Comparison of ENCODE assay signal across 1 cellular context in the genomic region with DNA sequence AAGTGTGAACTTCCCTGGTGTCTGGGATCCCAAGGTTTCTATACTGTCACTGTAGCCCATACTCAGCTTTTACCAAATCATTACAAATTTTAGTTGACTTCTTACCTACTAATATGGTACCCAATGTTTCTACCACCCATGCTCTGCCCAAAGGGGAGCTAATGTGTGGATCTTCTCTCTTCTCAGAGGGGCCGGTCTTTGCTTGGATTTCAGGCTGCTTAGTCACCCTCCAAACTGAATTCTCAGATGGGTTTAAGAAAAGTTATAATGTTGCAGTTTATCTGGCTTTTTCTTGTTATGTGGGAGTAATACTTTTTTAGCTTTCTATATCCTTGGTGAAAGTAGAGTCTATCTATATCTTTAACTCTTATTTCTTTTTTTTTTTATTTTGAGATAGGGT.
TF ChIP-seq lines count a peak whose summit lies in the region.

No MANE protein-coding gene starts in this region.

TF ChIP-seq in H1, 55 proteins besides CTCF, POLR2A, EP300 and RAD21:
- TF ChIP-seq HDAC2 (IDR thresholded peaks at IDR 0.05; ENCODE audit: borderline replicate concordance in 1 of 2, low read depth in 2 of 2, low read length in 2 of 2) (no peak), ASH2L (IDR thresholded peaks at IDR 0.05; ENCODE audit: low read length) (no peak), SAP30 (IDR thresholded peaks at IDR 0.05; ENCODE audit: insufficient read depth, insufficient replicate concordance, low read length) (no peak), POU5F1 (IDR thresholded peaks at IDR 0.05; ENCODE audit: low read depth, low read length) (no peak), BCL11A (IDR thresholded peaks at IDR 0.05; ENCODE audit: low read depth in 2 of 2, low read length in 2 of 2) (no peak), CBX8 (IDR thresholded peaks at IDR 0.05; ENCODE audit: borderline replicate concordance, low read depth, low read length) (no peak), EZH2 (IDR thresholded peaks at IDR 0.05; ENCODE audit: low read depth, low read length, severe bottlenecking) (no peak), KDM4A (IDR thresholded peaks at IDR 0.05; ENCODE audit: low read depth, low read length, severe bottlenecking) (no peak)
- TF ChIP-seq, protein P1, sequence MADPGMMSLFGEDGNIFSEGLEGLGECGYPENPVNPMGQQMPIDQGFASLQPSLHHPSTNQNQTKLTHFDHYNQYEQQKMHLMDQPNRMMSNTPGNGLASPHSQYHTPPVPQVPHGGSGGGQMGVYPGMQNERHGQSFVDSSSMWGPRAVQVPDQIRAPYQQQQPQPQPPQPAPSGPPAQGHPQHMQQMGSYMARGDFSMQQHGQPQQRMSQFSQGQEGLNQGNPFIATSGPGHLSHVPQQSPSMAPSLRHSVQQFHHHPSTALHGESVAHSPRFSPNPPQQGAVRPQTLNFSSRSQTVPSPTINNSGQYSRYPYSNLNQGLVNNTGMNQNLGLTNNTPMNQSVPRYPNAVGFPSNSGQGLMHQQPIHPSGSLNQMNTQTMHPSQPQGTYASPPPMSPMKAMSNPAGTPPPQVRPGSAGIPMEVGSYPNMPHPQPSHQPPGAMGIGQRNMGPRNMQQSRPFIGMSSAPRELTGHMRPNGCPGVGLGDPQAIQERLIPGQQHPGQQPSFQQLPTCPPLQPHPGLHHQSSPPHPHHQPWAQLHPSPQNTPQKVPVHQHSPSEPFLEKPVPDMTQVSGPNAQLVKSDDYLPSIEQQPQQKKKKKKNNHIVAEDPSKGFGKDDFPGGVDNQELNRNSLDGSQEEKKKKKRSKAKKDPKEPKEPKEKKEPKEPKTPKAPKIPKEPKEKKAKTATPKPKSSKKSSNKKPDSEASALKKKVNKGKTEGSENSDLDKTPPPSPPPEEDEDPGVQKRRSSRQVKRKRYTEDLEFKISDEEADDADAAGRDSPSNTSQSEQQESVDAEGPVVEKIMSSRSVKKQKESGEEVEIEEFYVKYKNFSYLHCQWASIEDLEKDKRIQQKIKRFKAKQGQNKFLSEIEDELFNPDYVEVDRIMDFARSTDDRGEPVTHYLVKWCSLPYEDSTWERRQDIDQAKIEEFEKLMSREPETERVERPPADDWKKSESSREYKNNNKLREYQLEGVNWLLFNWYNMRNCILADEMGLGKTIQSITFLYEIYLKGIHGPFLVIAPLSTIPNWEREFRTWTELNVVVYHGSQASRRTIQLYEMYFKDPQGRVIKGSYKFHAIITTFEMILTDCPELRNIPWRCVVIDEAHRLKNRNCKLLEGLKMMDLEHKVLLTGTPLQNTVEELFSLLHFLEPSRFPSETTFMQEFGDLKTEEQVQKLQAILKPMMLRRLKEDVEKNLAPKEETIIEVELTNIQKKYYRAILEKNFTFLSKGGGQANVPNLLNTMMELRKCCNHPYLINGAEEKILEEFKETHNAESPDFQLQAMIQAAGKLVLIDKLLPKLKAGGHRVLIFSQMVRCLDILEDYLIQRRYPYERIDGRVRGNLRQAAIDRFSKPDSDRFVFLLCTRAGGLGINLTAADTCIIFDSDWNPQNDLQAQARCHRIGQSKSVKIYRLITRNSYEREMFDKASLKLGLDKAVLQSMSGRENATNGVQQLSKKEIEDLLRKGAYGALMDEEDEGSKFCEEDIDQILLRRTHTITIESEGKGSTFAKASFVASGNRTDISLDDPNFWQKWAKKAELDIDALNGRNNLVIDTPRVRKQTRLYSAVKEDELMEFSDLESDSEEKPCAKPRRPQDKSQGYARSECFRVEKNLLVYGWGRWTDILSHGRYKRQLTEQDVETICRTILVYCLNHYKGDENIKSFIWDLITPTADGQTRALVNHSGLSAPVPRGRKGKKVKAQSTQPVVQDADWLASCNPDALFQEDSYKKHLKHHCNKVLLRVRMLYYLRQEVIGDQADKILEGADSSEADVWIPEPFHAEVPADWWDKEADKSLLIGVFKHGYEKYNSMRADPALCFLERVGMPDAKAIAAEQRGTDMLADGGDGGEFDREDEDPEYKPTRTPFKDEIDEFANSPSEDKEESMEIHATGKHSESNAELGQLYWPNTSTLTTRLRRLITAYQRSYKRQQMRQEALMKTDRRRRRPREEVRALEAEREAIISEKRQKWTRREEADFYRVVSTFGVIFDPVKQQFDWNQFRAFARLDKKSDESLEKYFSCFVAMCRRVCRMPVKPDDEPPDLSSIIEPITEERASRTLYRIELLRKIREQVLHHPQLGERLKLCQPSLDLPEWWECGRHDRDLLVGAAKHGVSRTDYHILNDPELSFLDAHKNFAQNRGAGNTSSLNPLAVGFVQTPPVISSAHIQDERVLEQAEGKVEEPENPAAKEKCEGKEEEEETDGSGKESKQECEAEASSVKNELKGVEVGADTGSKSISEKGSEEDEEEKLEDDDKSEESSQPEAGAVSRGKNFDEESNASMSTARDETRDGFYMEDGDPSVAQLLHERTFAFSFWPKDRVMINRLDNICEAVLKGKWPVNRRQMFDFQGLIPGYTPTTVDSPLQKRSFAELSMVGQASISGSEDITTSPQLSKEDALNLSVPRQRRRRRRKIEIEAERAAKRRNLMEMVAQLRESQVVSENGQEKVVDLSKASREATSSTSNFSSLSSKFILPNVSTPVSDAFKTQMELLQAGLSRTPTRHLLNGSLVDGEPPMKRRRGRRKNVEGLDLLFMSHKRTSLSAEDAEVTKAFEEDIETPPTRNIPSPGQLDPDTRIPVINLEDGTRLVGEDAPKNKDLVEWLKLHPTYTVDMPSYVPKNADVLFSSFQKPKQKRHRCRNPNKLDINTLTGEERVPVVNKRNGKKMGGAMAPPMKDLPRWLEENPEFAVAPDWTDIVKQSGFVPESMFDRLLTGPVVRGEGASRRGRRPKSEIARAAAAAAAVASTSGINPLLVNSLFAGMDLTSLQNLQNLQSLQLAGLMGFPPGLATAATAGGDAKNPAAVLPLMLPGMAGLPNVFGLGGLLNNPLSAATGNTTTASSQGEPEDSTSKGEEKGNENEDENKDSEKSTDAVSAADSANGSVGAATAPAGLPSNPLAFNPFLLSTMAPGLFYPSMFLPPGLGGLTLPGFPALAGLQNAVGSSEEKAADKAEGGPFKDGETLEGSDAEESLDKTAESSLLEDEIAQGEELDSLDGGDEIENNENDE (IDR thresholded peaks at IDR 0.05; ENCODE audit: insufficient replicate concordance, low read length), result no peak
- TF ChIP-seq, protein P2, sequence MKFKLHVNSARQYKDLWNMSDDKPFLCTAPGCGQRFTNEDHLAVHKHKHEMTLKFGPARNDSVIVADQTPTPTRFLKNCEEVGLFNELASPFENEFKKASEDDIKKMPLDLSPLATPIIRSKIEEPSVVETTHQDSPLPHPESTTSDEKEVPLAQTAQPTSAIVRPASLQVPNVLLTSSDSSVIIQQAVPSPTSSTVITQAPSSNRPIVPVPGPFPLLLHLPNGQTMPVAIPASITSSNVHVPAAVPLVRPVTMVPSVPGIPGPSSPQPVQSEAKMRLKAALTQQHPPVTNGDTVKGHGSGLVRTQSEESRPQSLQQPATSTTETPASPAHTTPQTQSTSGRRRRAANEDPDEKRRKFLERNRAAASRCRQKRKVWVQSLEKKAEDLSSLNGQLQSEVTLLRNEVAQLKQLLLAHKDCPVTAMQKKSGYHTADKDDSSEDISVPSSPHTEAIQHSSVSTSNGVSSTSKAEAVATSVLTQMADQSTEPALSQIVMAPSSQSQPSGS (IDR thresholded peaks at IDR 0.05; ENCODE audit: low read length), result no peak
